ENCODE assay signal across 8 cellular contexts in the genomic region with DNA sequence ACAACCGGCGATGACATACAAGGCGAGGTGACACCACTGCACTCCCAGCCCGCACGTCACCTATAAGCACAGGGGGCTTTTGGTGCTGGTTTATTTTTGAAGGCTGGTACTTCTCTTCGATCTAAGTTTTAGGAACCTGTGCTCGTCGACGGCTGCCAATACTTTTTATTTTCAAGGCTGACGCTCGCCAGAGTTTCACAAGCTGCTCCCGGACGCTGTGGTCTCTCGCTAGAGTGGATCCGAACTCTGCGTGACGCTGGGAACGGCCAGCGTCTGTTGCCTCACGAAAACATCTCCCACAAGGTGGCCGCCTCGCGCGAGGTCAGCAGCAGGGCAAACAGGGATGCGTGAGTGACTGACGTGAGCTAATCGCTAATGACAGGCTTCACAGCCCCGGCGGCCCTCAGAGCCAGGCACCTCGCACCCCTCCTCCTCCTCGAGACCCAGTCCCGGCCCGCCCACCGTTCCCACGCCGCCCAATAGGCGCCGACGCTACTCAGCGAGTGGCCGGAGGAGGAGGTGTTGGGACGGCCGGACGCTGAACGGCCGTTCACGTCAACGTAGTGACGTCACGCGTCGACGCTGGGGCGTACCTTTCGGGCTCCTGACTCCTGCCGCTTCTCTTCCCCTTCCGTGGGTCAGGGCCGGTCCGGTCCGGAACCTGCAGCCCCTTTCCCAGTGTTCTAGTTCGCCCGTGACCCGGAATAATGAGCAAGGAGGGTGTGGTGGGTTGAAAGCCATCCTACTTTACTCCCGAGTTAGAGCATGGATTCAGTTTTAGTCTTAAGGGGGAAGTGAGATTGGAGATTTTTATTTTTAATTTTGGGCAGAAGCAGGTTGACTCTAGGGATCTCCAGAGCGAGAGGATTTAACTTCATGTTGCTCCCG. TPM values are rescaled to one million over a fixed set of nuclear protein-coding genes. Genes with fewer than 3 reads are reported as not detected.
DNase-seq lines count a peak whose midpoint lies in the region; ATAC-seq and TF ChIP-seq lines count a peak whose summit lies in the region.

A gene (plus strand): TSS at position 621 of the 888 bp plus-strand sequence. CDS start 15,351 bp downstream, outside the sequence.

- H3K27me3 ChIP-seq in prostate gland (replicated peaks; ENCODE audit: insufficient read depth) = no peaks in the 10 kb centered on the region

- WGBS in prostate gland = under 1% methylated on average over 66 of the region's 66 CpGs
- WGBS in urinary bladder = under 1% methylated on average over 66 of the region's 66 CpGs

- intact Hi-C loops in T-helper 2 cell treated with Interferon-gamma antibody and Interleukin-4, amounts not matched to agents 100 ng/mL and 5 ng/mL, for 36 hours (cut with micrococcal nuclease) = loop anchor here (1.0 kb wide), 4 partner anchors 8 to 610 kb away; a partner anchor contains a TSS
- intact Hi-C loops in left ventricle myocardium superior (cut with micrococcal nuclease) (loop anchor here (2.0 to 10.0 kb wide), 2 partner anchors 43 to 95 kb away; no protein-coding TSS in a partner anchor), prostate gland (cut with DNase I) (loop anchor here (1.0 to 10.0 kb wide), 3 partner anchors 8 to 405 kb away; a partner anchor contains a TSS)

- peak; percentile 74 for ATAC-seq in GM18499 (IDR thresholded peaks at IDR 0.05; ENCODE audit: insufficient read depth, unreplicated experiment)
- ATAC-seq in HG02943 (IDR thresholded peaks at IDR 0.05; ENCODE audit: low read depth, unreplicated experiment) = peak; percentile 95
- peak; percentile 98 for ATAC-seq in left ventricle myocardium superior

- peak within 1 kb of the TSS; percentile 64 to 69 for H3K4me3 ChIP-seq in prostate gland
- peak within 1 kb of the TSS; percentile 73 for H3K4me3 ChIP-seq in urinary bladder (ENCODE audit: low read depth, low read length)

- DNase-seq in NCI-H187 treated with DMSO at 0.1 percent for 48 hours (lab: John Stamatoyannopoulos, UW) (peak; percentile 50), anterior cingulate cortex (lab: John Stamatoyannopoulos, UW) (peak; percentile 68 to 98 (median 96)), left ventricle myocardium superior (peak; percentile 99), prostate gland (ENCODE audit: low spot score) (peak; percentile 97)

- H3K4me1 ChIP-seq in prostate gland (replicated peaks) = peaks cover 2% of the 10 kb centered on the region
- no peaks in the 10 kb centered on the region for H3K4me1 ChIP-seq in urinary bladder (ENCODE audit: insufficient read depth)

- H3K27ac ChIP-seq in prostate gland = peak within 1 kb of the TSS; percentile 98 to 99
- H3K27ac ChIP-seq in urinary bladder (ENCODE audit: low read depth) = peak within 1 kb of the TSS; percentile 83

- H3K36me3 ChIP-seq in prostate gland (no peaks in the 10 kb centered on the region), urinary bladder (ENCODE audit: insufficient read depth) (no peaks in the 10 kb centered on the region)

- peak in 3 of 4 experiments; percentile 5 to 77 (median 49) for TF ChIP-seq CTCF in prostate gland (IDR thresholded peaks at IDR 0.05)

- TF ChIP-seq POLR2A in prostate gland (IDR thresholded peaks at IDR 0.05) = peak; percentile 97

- no peaks in the 10 kb centered on the region for H3K9me3 ChIP-seq in prostate gland

RNA-seq across cellular contexts. Expression of the gene that starts here (rescaled TPM):
- total RNA-seq in T-helper 2 cell treated with Interferon-gamma antibody and Interleukin-4, amounts not matched to agents 100 ng/mL and 5 ng/mL, for 36 hours = 30.5 and 30.8 TPM in 2 replicates
- total RNA-seq in left ventricle myocardium superior = 65.9 TPM
- 10 to 100 TPM; 67.2 to 96.4 TPM for total RNA-seq in prostate gland
- total RNA-seq in urinary bladder = 62.8 TPM
- 17.6 TPM for polyA plus RNA-seq in urinary bladder

Comparison
In these comparisons a context has a peak if more than half of its experiments do, and no peak if none do; other contexts are left out.
1. Peak in every context shown above with its lines: DNase-seq, ATAC-seq, H3K4me3 ChIP-seq and H3K27ac ChIP-seq.